10 cellular contexts compared by ENCODE assay signal in genomic region chr13:44155422-44156293, GRCh38.
DNase-seq lines count a peak whose midpoint lies in the region; ATAC-seq, FAIRE-seq and TF ChIP-seq lines count a peak whose summit lies in the region.
"Had no signal": no experiment of that assay in that cellular context is flagged by ENCODE, and none has a peak within 500 bp of the region (broad histone marks: within the 10 kb centered on the region; RNA-seq: fewer than 3 reads in every experiment).

No MANE protein-coding gene starts in this region.

- FAIRE-seq in bronchial epithelial cell (lab: Jason Lieb, UNC), result peak; percentile 18
- no peak for FAIRE-seq in small intestine (lab: Jason Lieb, UNC)
- FAIRE-seq: GM12892 had no signal

- no peak overlapping the region for H3K4me3 Mint-ChIP-seq in H9

- no peak overlapping the region for H3T11ph ChIP-seq in H9 (ENCODE audit: low read length)

- no peak overlapping the region for H2BK120ac ChIP-seq in H9 (ENCODE audit: low read depth, low read length, poor library complexity, severe bottlenecking)

- DNase-seq in H9, result peak; percentile 50
- DNase-seq in bronchial epithelial cell (ENCODE audit: low read depth), result no peak
- DNase-seq in left kidney (ENCODE audit: low read depth, low spot score), result peak; percentile 97
- DNase-seq in small intestine, result peak; percentile 82
- DNase-seq in islet precursor cell, result no peak
- DNase-seq in epidermal melanocyte (ENCODE audit: insufficient read length, low spot score), result no peak
- DNase-seq: SIG-M5 had no signal

- H3K56ac ChIP-seq in H9 (ENCODE audit: insufficient read length, low read depth, low read length), result no peak overlapping the region

- H2AK5ac ChIP-seq in H9 (ENCODE audit: insufficient read length, low read length), result no peak overlapping the region

- no peak overlapping the region for H2BK20ac ChIP-seq in H9 (ENCODE audit: low read depth, low read length, poor library complexity, severe bottlenecking)

- no peaks in the 10 kb centered on the region for H3K36me3 Mint-ChIP-seq in H9 (ENCODE audit: insufficient read depth in 1 of 3, low read depth in 3 of 3)

- H3K4ac ChIP-seq in H9 (ENCODE audit: low read depth, low read length), result no peak overlapping the region

- H2BK12ac ChIP-seq in H9 (ENCODE audit: insufficient read length, low read depth, low read length), result no peak overlapping the region

- no peaks in the 10 kb centered on the region for H3K23me2 ChIP-seq in H9 (ENCODE audit: insufficient read length, low read depth, low read length, poor library complexity, severe bottlenecking)

- no peaks in the 10 kb centered on the region for H3K79me2 ChIP-seq in H9 (ENCODE audit: insufficient read depth, low read length)

- H3K27ac Mint-ChIP-seq in H9, result no peak overlapping the region; a peak in 1 of 7 replicates

- peaks cover 6 to 7% of the 10 kb centered on the region in 2 experiments for H3K4me1 Mint-ChIP-seq in H9

- H3K27me3 Mint-ChIP-seq in H9 (ENCODE audit: low read depth), result peaks cover 2% of the 10 kb centered on the region

- no peak overlapping the region for H3K4me2 ChIP-seq in H9 (ENCODE audit: insufficient read depth, insufficient read length, low read length)

- no peaks in the 10 kb centered on the region for H3K36me3 ChIP-seq in bronchial epithelial cell (ENCODE audit: control insufficient read depth, insufficient read depth, low read length)
- no peaks in the 10 kb centered on the region for H3K36me3 ChIP-seq in small intestine (ENCODE audit: control insufficient read depth in 2 of 2, insufficient read depth in 2 of 2, low read length in 2 of 2)

- H3K27ac ChIP-seq in H9 (ENCODE audit: insufficient read length, low read depth, low read length), result no peak overlapping the region
- H3K27ac ChIP-seq in small intestine (ENCODE audit: low read depth in 1 of 2, low read length in 1 of 2), result peak overlapping the region in 1 of 2 donors; percentile 9

- H3K9ac ChIP-seq in H9 (ENCODE audit: extremely low read depth, insufficient read length, low read length), result no peak overlapping the region

- H3K79me1 ChIP-seq in H9 (ENCODE audit: insufficient read depth, low read depth, low read length, poor library complexity, severe bottlenecking), result no peaks in the 10 kb centered on the region

- H4K20me1 ChIP-seq in H9 (ENCODE audit: control insufficient read depth, insufficient read depth, insufficient read length), result no peaks in the 10 kb centered on the region

- H3K9me3 ChIP-seq in H9 (ENCODE audit: control insufficient read depth, low read depth, low read length), result no peaks in the 10 kb centered on the region
- H3K9me3 ChIP-seq in small intestine (ENCODE audit: control insufficient read depth, low read depth), result no peaks in the 10 kb centered on the region

- TF ChIP-seq CTCF in H9 (conservative IDR thresholded peaks at IDR 0.05) (no peak), bronchial epithelial cell (IDR thresholded peaks at IDR 0.05; ENCODE audit: insufficient read depth, low read length, severe bottlenecking) (no peak)

- no CpG with 5 or more reads among the region's 14 CpGs for WGBS in H9 (ENCODE audit: extremely low coverage, insufficient read length, low lambda C conversion rate)
- WGBS in small intestine, 3 donors, result 35 to 42% (median 41%) methylated on average over 14 of the region's 14 CpGs

- H3K27me3 ChIP-seq in H9 (ENCODE audit: insufficient read depth, low read length) (no peaks in the 10 kb centered on the region), bronchial epithelial cell (ENCODE audit: control insufficient read depth, insufficient read depth, low read length) (no peaks in the 10 kb centered on the region), small intestine (ENCODE audit: control insufficient read depth in 2 of 2, insufficient read depth in 2 of 2, low read length in 2 of 2) (peaks cover 0 to 2% of the 10 kb centered on the region in 2 donors)

- H3K4me1 ChIP-seq in H9 (ENCODE audit: insufficient read depth, low read length) (no peaks in the 10 kb centered on the region), small intestine (ENCODE audit: control insufficient read depth in 2 of 2, insufficient read depth in 1 of 2, low read depth in 1 of 2, low read length in 1 of 2) (no peaks in the 10 kb centered on the region)

- H3K14ac ChIP-seq in H9 (ENCODE audit: insufficient read depth, low read length), result no peak overlapping the region

- H3K9me3 Mint-ChIP-seq in H9, result no peaks in the 10 kb centered on the region

- no peak overlapping the region for H3K4me3 ChIP-seq in bronchial epithelial cell (ENCODE audit: low read depth, low read length)
- H3K4me3 ChIP-seq in small intestine (ENCODE audit: low read depth in 1 of 2, low read length in 2 of 2), result no peak overlapping the region

- H3K18ac ChIP-seq in H9 (ENCODE audit: insufficient read length, low read depth, low read length), result no peak overlapping the region

- H4K91ac ChIP-seq in H9 (ENCODE audit: insufficient read length, low read depth, low read length), result no peak overlapping the region

- ATAC-seq in GM21723 (IDR thresholded peaks at IDR 0.05; ENCODE audit: unreplicated experiment) (no peak), HG02852 (IDR thresholded peaks at IDR 0.05; ENCODE audit: unreplicated experiment) (no peak)

- H4K8ac ChIP-seq in H9 (replicated peaks; ENCODE audit: insufficient read length, low read depth, low read length), result no peak overlapping the region

- H2BK5ac ChIP-seq in H9 (ENCODE audit: insufficient read length, low read length), result no peak overlapping the region

- no peak overlapping the region for H3K23ac ChIP-seq in H9 (ENCODE audit: insufficient read length, low read depth, low read length)

- H2BK15ac ChIP-seq in H9 (ENCODE audit: low read depth, low read length), result no peak overlapping the region

- no peak overlapping the region for H2AFZ ChIP-seq in H9 (ENCODE audit: low read length)

- no peak overlapping the region for H4K5ac ChIP-seq in H9 (ENCODE audit: insufficient read length, low read depth, low read length)

Comparison
In these comparisons a context has a peak if more than half of its experiments do, and no peak if none do; other contexts are left out.
1. DNase-seq: peak in H9 (single experiment), left kidney (single experiment) and small intestine (single experiment); none in bronchial epithelial cell (single experiment), islet precursor cell (single experiment) and epidermal melanocyte (single experiment).